In the genomic region with DNA sequence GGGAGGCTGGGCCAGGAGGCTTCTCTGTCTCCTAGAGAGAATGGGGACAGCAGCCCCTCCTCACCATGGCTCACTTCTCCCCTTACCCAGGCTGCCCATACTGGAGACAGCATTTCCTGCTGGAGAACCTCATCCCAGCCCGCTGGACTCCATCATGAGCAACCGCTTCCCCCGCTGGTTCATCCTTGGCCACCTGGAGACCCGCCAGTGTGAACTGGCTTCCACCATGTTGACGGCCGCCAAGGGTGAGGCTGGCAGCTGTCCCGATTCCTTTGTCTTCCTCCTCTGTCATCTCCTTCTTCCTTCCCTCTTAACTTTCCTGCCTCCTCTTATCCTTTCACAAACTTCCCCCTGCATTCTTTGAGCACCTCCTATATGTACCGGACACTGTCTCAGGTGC, we compare ENCODE assay signal across 18 cellular contexts. TPM values are rescaled to one million over a fixed set of nuclear protein-coding genes. Genes with fewer than 3 reads are reported as not detected.
DNase-seq lines count a peak whose midpoint lies in the region; ATAC-seq and TF ChIP-seq lines count a peak whose summit lies in the region.
"Had no signal": no experiment of that assay in that cellular context is flagged by ENCODE, and none has a peak within 500 bp of the region (broad histone marks: within the 10 kb centered on the region; RNA-seq: fewer than 3 reads in every experiment).

No MANE protein-coding gene starts in this region.

- H3K27me3 ChIP-seq in ascending aorta, result no peaks in the 10 kb centered on the region
- no peaks in the 10 kb centered on the region for H3K27me3 ChIP-seq in right atrium auricular region
- no peaks in the 10 kb centered on the region for H3K27me3 ChIP-seq in thoracic aorta (replicated peaks; ENCODE audit: insufficient read depth)
- no peaks in the 10 kb centered on the region for H3K27me3 ChIP-seq in GM23248 (replicated peaks; ENCODE audit: insufficient read depth)
- H3K27me3 ChIP-seq: brain microvascular endothelial cell, colonic mucosa had no signal

- H3K36me3 ChIP-seq in ascending aorta, result peaks cover 13 to 21% of the 10 kb centered on the region in 2 donors
- peaks cover 10% of the 10 kb centered on the region for H3K36me3 ChIP-seq in right atrium auricular region
- H3K36me3 ChIP-seq in thoracic aorta, result no peaks in the 10 kb centered on the region
- peaks cover 14% of the 10 kb centered on the region; the same call in 1 of the 2 replicates for H3K36me3 ChIP-seq in GM23248 (ENCODE audit: low read depth)
- H3K36me3 ChIP-seq: colonic mucosa had no signal

- in situ Hi-C loops in GM23248 (cut with MboI), result no loop called here

- no peak overlapping the region for H3K9ac ChIP-seq in GM23248
- H3K9ac ChIP-seq: parathyroid adenoma had no signal

- DNase-seq in NCI-H2029 (lab: John Stamatoyannopoulos, UW), result peak; percentile 62
- DNase-seq in ascending aorta (ENCODE audit: low spot score in 2 of 2), result no peak
- no peak for DNase-seq in right atrium auricular region (ENCODE audit: low spot score)
- DNase-seq in thoracic aorta (ENCODE audit: low spot score), result no peak
- DNase-seq in activated gamma-delta T cell (lab: John Stamatoyannopoulos, UW), result no peak
- no peak for DNase-seq in GM23248
- DNase-seq: activated CD4-positive, CD25-positive, alpha-beta regulatory T cell treated with anti-CD3 and anti-CD28 coated beads, Interleukin-2, amount 50 U/mL, for 72 hours; brain microvascular endothelial cell; CD4-positive, alpha-beta memory T cell; colonic mucosa; GDM1; Kasumi-1; kidney glomerular epithelial cell; NCI-H1694 treated with DMSO at 0.1 percent for 48 hours; NCI-H69 had no signal

- 89 to 90% methylated on average over 8 of the region's 8 CpGs for WGBS in GM23248 (ENCODE audit: low coverage in 1 of 2, low lambda C conversion rate in 2 of 2, missing lambda C conversion rate in 2 of 2), 2 experiments

- intact Hi-C loops in ascending aorta (cut with DNase I), result loop anchor here (5.0 kb wide), 1 partner anchor 39 kb away; no protein-coding TSS in a partner anchor

- H3F3A ChIP-seq in GM23248 (ENCODE audit: insufficient read depth), result peaks cover 64% of the 10 kb centered on the region

- TF ChIP-seq CTCF in ascending aorta (IDR thresholded peaks at IDR 0.05), result no peak
- TF ChIP-seq CTCF in right atrium auricular region (IDR thresholded peaks at IDR 0.05), result no peak
- no peak for TF ChIP-seq CTCF in thoracic aorta (IDR thresholded peaks at IDR 0.05)

- H3K4me3 ChIP-seq in ascending aorta (no peak overlapping the region), right atrium auricular region (no peak overlapping the region), thoracic aorta (no peak overlapping the region), GM23248 (no peak overlapping the region)
- H3K4me3 ChIP-seq: colonic mucosa had no signal

- no peaks in the 10 kb centered on the region for H3K9me2 ChIP-seq in GM23248 (ENCODE audit: insufficient read depth)

- peak overlapping the region; percentile 53 to 82 for H3K27ac ChIP-seq in ascending aorta
- H3K27ac ChIP-seq in right atrium auricular region, result peak overlapping the region; percentile 39 to 49
- peak overlapping the region; percentile 72 to 77 for H3K27ac ChIP-seq in thoracic aorta
- no peak overlapping the region; the same call in 1 of the 2 replicates for H3K27ac ChIP-seq in GM23248
- H3K27ac ChIP-seq: brain microvascular endothelial cell, colonic mucosa, parathyroid adenoma had no signal

- no peaks in the 10 kb centered on the region; the same call in 1 of the 2 replicates for H4K20me1 ChIP-seq in GM23248 (ENCODE audit: insufficient read depth)

- H3K4me1 ChIP-seq in ascending aorta, result peaks cover 0 to 9% of the 10 kb centered on the region in 2 donors
- peaks cover 0 to under 1% of the 10 kb centered on the region in 2 donors for H3K4me1 ChIP-seq in right atrium auricular region
- peaks cover 10 to 25% of the 10 kb centered on the region in 2 donors for H3K4me1 ChIP-seq in thoracic aorta (ENCODE audit: control insufficient read depth in 1 of 2, low read depth in 2 of 2)
- H3K4me1 ChIP-seq in GM23248 (ENCODE audit: insufficient read depth), result peaks cover 16% of the 10 kb centered on the region
- H3K4me1 ChIP-seq: colonic mucosa, parathyroid adenoma had no signal

- H3K4me2 ChIP-seq in GM23248 (ENCODE audit: unreplicated experiment), result no peak overlapping the region

- no peak overlapping the region for H2AFZ ChIP-seq in GM23248
- H2AFZ ChIP-seq: parathyroid adenoma had no signal

- H3K9me3 ChIP-seq in ascending aorta, result no peaks in the 10 kb centered on the region
- H3K9me3 ChIP-seq in right atrium auricular region, result no peaks in the 10 kb centered on the region
- no peaks in the 10 kb centered on the region for H3K9me3 ChIP-seq in thoracic aorta
- H3K9me3 ChIP-seq in GM23248 (ENCODE audit: low read depth), result no peaks in the 10 kb centered on the region
- H3K9me3 ChIP-seq: colonic mucosa had no signal

- H3K79me2 ChIP-seq in GM23248 (ENCODE audit: insufficient read depth), result no peaks in the 10 kb centered on the region

- ATAC-seq in thoracic aorta (ENCODE audit: insufficient number of reproducible peaks, low FRiP score, low read depth), result no peak
- ATAC-seq in GM21515 (IDR thresholded peaks at IDR 0.05; ENCODE audit: unreplicated experiment), result no peak
- ATAC-seq: stimulated activated memory B cell treated with anti-CD40 and anti-IgM and Interleukin-4, amounts not matched to agents 10 μg/mL and 1 μg/mL and 100 μg/mL, for 72 hours had no signal

RNA-seq across cellular contexts. Expression of a gene that starts 28.0 kb away (rescaled TPM):
- total RNA-seq in ascending aorta (23.2 TPM), right atrium auricular region (1 to 10 TPM; 5.7 to 9.8 TPM), thoracic aorta (10 to 100 TPM in 1 of 2 donors, 1 to 10 TPM in 1; 9.5 to 11.8 TPM)
- total RNA-seq in GM23248 (2014; rRNA removed; shearing (Covaris generic)), result 2.9 and 3.0 TPM in 2 replicates
- 0.35 and 0.81 TPM in 2 replicates for polyA plus RNA-seq in GM23248 (2016; fragmentation: Nextera tagmentation; extraction: Ambion mirVana)

RNA-seq across cellular contexts. Expression of a gene that starts 49.0 kb away (rescaled TPM):
- total RNA-seq in ascending aorta (163 TPM), right atrium auricular region (100 to 1,000 TPM; 272 to 304 TPM), thoracic aorta (100 to 1,000 TPM; 114 to 128 TPM)
- 115 and 122 TPM in 2 replicates for total RNA-seq in GM23248 (2014; rRNA removed; shearing (Covaris generic))
- polyA plus RNA-seq in GM23248 (2016; fragmentation: Nextera tagmentation; extraction: Ambion mirVana), result 309 TPM in 2 replicates

RNA-seq across cellular contexts. Expression of a gene that starts 53.7 kb away (rescaled TPM):
- total RNA-seq in ascending aorta (not detected), right atrium auricular region (not detected), thoracic aorta (not detected)
- total RNA-seq in GM23248 (2014; rRNA removed; shearing (Covaris generic)), result not detected in 2 replicates
- polyA plus RNA-seq in GM23248 (2016; fragmentation: Nextera tagmentation; extraction: Ambion mirVana), result 2.7 TPM in 2 replicates
- total RNA-seq: CD4-positive, alpha-beta memory T cell; colonic mucosa had no signal
- polyA plus RNA-seq: CD4-positive, alpha-beta memory T cell had no signal

RNA-seq across cellular contexts. Expression of a gene that starts 58.9 kb away (rescaled TPM):
- total RNA-seq in ascending aorta, result 89.9 TPM
- total RNA-seq in right atrium auricular region, result 10 to 100 TPM; 18.2 to 19.4 TPM
- 10 to 100 TPM; 54.6 to 63.0 TPM for total RNA-seq in thoracic aorta
- total RNA-seq in GM23248 (2014; rRNA removed; shearing (Covaris generic)), result 39.7 and 60.6 TPM in 2 replicates
- polyA plus RNA-seq in GM23248 (2016; fragmentation: Nextera tagmentation; extraction: Ambion mirVana), result 14.3 and 16.5 TPM in 2 replicates
